ENCODE assay signal across 8 cellular contexts in genomic region chr7:135645296-135645904, GRCh38. TPM values are rescaled to one million over a fixed set of nuclear protein-coding genes. Genes with fewer than 3 reads are reported as not detected.
DNase-seq lines count a peak whose midpoint lies in the region; ATAC-seq and TF ChIP-seq lines count a peak whose summit lies in the region.

No MANE protein-coding gene starts in this region.

- 35 to 61% (median 45%) methylated on average over 6 of the region's 6 CpGs for WGBS in spleen, 5 donors

- CTCF ChIA-PET in WTC11 (lab: Charles Lee) = interaction anchor here (0.6 to 2.2 kb wide), 20 partner anchors 9 to 371 kb away, joined by 3 to 11 read pairs (median 4); partner anchors contain the start of genes SLC13A4 and STMP1

- ATAC-seq in WTC11 (peak; percentile 74), left cardiac atrium (peak; percentile 41 to 78)

- no peaks in the 10 kb centered on the region for H3K27me3 ChIP-seq in spleen (replicated peaks in 1 of 7)

- no peaks in the 10 kb centered on the region for H3K9me3 Mint-ChIP-seq in WTC11

- peaks cover 6 to 95% (median 53%) of the 10 kb centered on the region in 6 donors for H3K36me3 ChIP-seq in spleen

- TF ChIP-seq POLR2A in spleen (IDR thresholded peaks at IDR 0.05) = no peak

- H3K27ac ChIP-seq in spleen = peak overlapping the region in 1 of 8 donors; percentile 1

- peaks cover 0 to 10% (median 5%) of the 10 kb centered on the region in 6 donors for H3K4me1 ChIP-seq in spleen

- POLR2A ChIA-PET in WTC11 (lab: Charles Lee) = no interaction called here

- no peaks in the 10 kb centered on the region for H3K9me3 ChIP-seq in spleen

- H3K36me3 Mint-ChIP-seq in WTC11 = peaks cover 83% of the 10 kb centered on the region

- H3K4me3 ChIP-seq in spleen = no peak overlapping the region

- intact Hi-C loops in left cardiac atrium (cut with DNase I) = loop anchor here (5.0 kb wide), 1 partner anchor 368 kb away; no protein-coding TSS in a partner anchor
- intact Hi-C loops in spleen (cut with DNase I; ENCODE audit: low total_unique reads) = loop anchor here (5.0 kb wide), 1 partner anchor 363 kb away; no protein-coding TSS in a partner anchor
- intact Hi-C loops in posterior vena cava (cut with DNase I) = loop anchor here in 1 of 2 donors (10.0 kb wide), 1 partner anchor 361 kb away; no protein-coding TSS in a partner anchor

- H3K27ac Mint-ChIP-seq in WTC11 = no peak overlapping the region

- DNase-seq in AG08395 (ENCODE audit: low spot score) (peak; percentile 62), NCI-H146 treated with DMSO at 0.1 percent for 48 hours (lab: John Stamatoyannopoulos, UW; ENCODE audit: unreplicated experiment) (peak; percentile 34), WTC11 (ENCODE audit: low spot score) (no peak), left cardiac atrium (no peak), spleen (no peak), posterior vena cava (ENCODE audit: low spot score) (no peak), activated gamma-delta T cell treated with Interleukin-2 at 50 U/mL for 16 hours (no peak)

- H3K27me3 Mint-ChIP-seq in WTC11 (ENCODE audit: low read depth) = no peaks in the 10 kb centered on the region

- no peaks in the 10 kb centered on the region for H3K4me1 Mint-ChIP-seq in WTC11

- TF ChIP-seq CTCF in GM12873 (IDR thresholded peaks at IDR 0.05; ENCODE audit: insufficient read depth, low read depth, low read length, missing control alignments) (peak; percentile 63), WTC11 (IDR thresholded peaks at IDR 0.05) (peak; percentile 46; the same call in 1 of the 2 replicates), spleen (IDR thresholded peaks at IDR 0.05 in 8 of 11, conservative IDR thresholded peaks at IDR 0.05 in 3 of 11) (peak; percentile 33 to 79 (median 71))

- no peak overlapping the region for H3K4me3 Mint-ChIP-seq in WTC11

TF ChIP-seq in WTC11, 78 proteins besides CTCF, POLR2A, EP300 and RAD21:
- TF ChIP-seq ELF4 (CRISPR knock-in tag; IDR thresholded peaks at IDR 0.05; ENCODE audit: low read depth) (no peak), HMGA2 (CRISPR knock-in tag; IDR thresholded peaks at IDR 0.05) (no peak), SMAD3 (CRISPR knock-in tag; IDR thresholded peaks at IDR 0.05; ENCODE audit: borderline replicate concordance) (no peak), GRHL2 (CRISPR knock-in tag; IDR thresholded peaks at IDR 0.05; ENCODE audit: insufficient replicate concordance, severe bottlenecking) (no peak), ZNF396 (CRISPR knock-in tag; IDR thresholded peaks at IDR 0.05; ENCODE audit: borderline replicate concordance) (no peak), FOXP1 (CRISPR knock-in tag; IDR thresholded peaks at IDR 0.05; ENCODE audit: borderline replicate concordance) (no peak), ZBTB21 (CRISPR knock-in tag; IDR thresholded peaks at IDR 0.05; ENCODE audit: borderline replicate concordance) (no peak), CREB1 (CRISPR knock-in tag; IDR thresholded peaks at IDR 0.05) (no peak), ZNF219 (CRISPR knock-in tag; IDR thresholded peaks at IDR 0.05; ENCODE audit: borderline replicate concordance) (no peak), ZNF671 (CRISPR knock-in tag; IDR thresholded peaks at IDR 0.05) (no peak), ZNF317 (CRISPR knock-in tag; IDR thresholded peaks at IDR 0.05; ENCODE audit: borderline replicate concordance, low read depth) (no peak), GABPB1 (CRISPR knock-in tag; IDR thresholded peaks at IDR 0.05) (no peak), SP1 (CRISPR knock-in tag; conservative IDR thresholded peaks at IDR 0.05) (no peak)

RNA-seq across cellular contexts. Expression of gene STMP1, which starts 16.9 kb away (rescaled TPM):
- total RNA-seq in WTC11 (2021) (26.1 to 31.6 TPM (median 30.4 TPM) in 3 replicates), left cardiac atrium (10 to 100 TPM; 22.3 to 24.9 TPM), spleen (10 to 100 TPM; 20.0 to 25.9 (median 23.9) TPM), posterior vena cava (10 to 100 TPM; 26.3 to 34.4 TPM)
- 10 to 100 TPM; 17.4 to 27.0 (median 22.3) TPM for polyA plus RNA-seq in spleen

Comparison
In these comparisons a context has a peak if more than half of its experiments do, and no peak if none do; other contexts are left out.
1. DNase-seq: peak in AG08395 (single experiment) and NCI-H146 treated with DMSO at 0.1 percent for 48 hours (single experiment); none in WTC11 (single experiment), left cardiac atrium (single experiment), spleen (single experiment), posterior vena cava (single experiment) and activated gamma-delta T cell treated with Interleukin-2 at 50 U/mL for 16 hours (single experiment).
2. Peak in every context shown above with its lines, with median percentiles within 50 percentile points of each other: CTCF ChIP-seq.